Comparison of ENCODE assay signal across 9 cellular contexts in the genomic region with DNA sequence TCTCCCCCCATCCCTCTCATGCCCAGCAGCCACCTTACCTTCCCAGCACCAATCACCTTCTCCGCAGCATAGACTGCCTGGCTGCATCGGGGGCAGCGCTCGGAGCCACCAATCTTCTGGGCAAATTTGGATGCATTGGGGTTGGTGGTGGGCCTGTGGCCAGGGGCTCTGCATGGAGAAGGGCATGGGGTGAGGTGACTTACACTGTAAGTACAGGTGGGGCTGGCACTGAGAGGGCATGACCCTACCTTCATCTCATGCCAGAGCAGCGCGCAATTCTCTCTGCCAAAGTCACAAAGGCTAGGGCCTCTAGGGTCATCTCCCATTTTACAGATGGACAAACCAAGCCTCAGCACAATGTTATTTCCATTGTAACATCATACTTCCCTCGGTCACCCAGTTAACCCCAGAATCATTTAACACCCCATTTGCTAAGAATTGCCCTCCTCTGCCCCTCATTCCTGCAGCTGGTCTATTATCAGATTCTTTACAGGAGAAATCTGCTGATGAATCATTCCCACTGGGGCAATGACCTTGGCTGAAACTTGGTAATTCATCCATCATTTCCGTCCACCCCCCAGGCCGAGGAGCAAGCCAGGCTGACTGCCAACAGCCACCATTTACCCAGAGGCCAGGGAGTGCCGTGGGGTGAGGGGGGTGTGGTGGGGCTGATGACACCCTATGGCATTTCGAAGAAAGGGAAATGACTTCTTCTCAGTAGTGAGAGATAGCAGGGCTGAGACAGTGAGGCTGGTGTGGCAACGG. TPM values are rescaled to one million over a fixed set of nuclear protein-coding genes. Genes with fewer than 3 reads are reported as not detected.
DNase-seq lines count a peak whose midpoint lies in the region; ATAC-seq and TF ChIP-seq lines count a peak whose summit lies in the region.
"Had no signal": no experiment of that assay in that cellular context is flagged by ENCODE, and none has a peak within 500 bp of the region (broad histone marks: within the 10 kb centered on the region; RNA-seq: fewer than 3 reads in every experiment).

No MANE protein-coding gene starts in this region.

- H3K27ac ChIP-seq in RWPE2 (ENCODE audit: poor library complexity, severe bottlenecking), result peak overlapping the region; percentile 84
- H3K27ac ChIP-seq in esophagus squamous epithelium, result peak overlapping the region; percentile 54 to 93 (median 86)

- ATAC-seq in RWPE2 (ENCODE audit: low read depth), result peak; percentile 87
- peak; percentile 63 for ATAC-seq in omental fat pad (ENCODE audit: low FRiP score)
- ATAC-seq in stimulated activated memory B cell treated with anti-CD40 and anti-IgM and Interleukin-4, amounts not matched to agents 10 μg/mL and 1 μg/mL and 100 μg/mL, for 72 hours, result no peak
- no peak for ATAC-seq in HG03460 (IDR thresholded peaks at IDR 0.05; ENCODE audit: unreplicated experiment)

- intact Hi-C loops in esophagus squamous epithelium (cut with DNase I), result no loop called here

- no peaks in the 10 kb centered on the region for H3K9me3 ChIP-seq in RWPE2 (ENCODE audit: severe bottlenecking)
- no peaks in the 10 kb centered on the region for H3K9me3 ChIP-seq in esophagus squamous epithelium

- H3K27me3 ChIP-seq in BJ (ENCODE audit: control insufficient read depth, insufficient read depth, low read length), result no peaks in the 10 kb centered on the region
- H3K27me3 ChIP-seq in RWPE2 (ENCODE audit: insufficient read depth, poor library complexity, severe bottlenecking), result no peaks in the 10 kb centered on the region
- no peaks in the 10 kb centered on the region for H3K27me3 ChIP-seq in esophagus squamous epithelium

- peaks cover 32% of the 10 kb centered on the region for H3K36me3 ChIP-seq in BJ (ENCODE audit: control insufficient read depth, insufficient read depth, low read length)
- H3K36me3 ChIP-seq in RWPE2 (ENCODE audit: low read depth), result peaks cover 70% of the 10 kb centered on the region
- H3K36me3 ChIP-seq in esophagus squamous epithelium, result peaks cover 7 to 84% (median 45%) of the 10 kb centered on the region in 3 donors

- peaks cover 56% of the 10 kb centered on the region for H3K36me3 Mint-ChIP-seq in stimulated activated memory B cell treated with anti-CD40 and anti-IgM and Interleukin-4, amounts not matched to agents 10 μg/mL and 1 μg/mL and 100 μg/mL, for 72 hours
- peaks cover 88% of the 10 kb centered on the region for H3K36me3 Mint-ChIP-seq in activated T-cell treated with anti-CD3 and anti-CD28 coated beads, Interleukin-2, amount 50 U/mL, for 24 hours (ENCODE audit: low read depth)

- POLR2A ChIA-PET in BJ (lab: Charles Lee), result interaction anchor here (1.4 kb wide), 1 partner anchor 15 kb away, joined by 4 read pairs; no protein-coding TSS in a partner anchor

- CTCF ChIA-PET in BJ (lab: Yijun Ruan, JAX), result interaction anchor here (0.7 to 14.4 kb wide), 5 partner anchors 7 to 53 kb away, joined by 3 to 650 read pairs (median 16); partner anchors contain the start of gene CSRP1

- TF ChIP-seq POLR2A in esophagus squamous epithelium (IDR thresholded peaks at IDR 0.05), result no peak

- H3K4me3 Mint-ChIP-seq in stimulated activated memory B cell treated with anti-CD40 and anti-IgM and Interleukin-4, amounts not matched to agents 10 μg/mL and 1 μg/mL and 100 μg/mL, for 72 hours, result no peak overlapping the region
- H3K4me3 Mint-ChIP-seq in activated T-cell treated with anti-CD3 and anti-CD28 coated beads, Interleukin-2, amount 50 U/mL, for 24 hours, result no peak overlapping the region
- H3K4me3 Mint-ChIP-seq: T-helper 2 cell treated with Interferon-gamma antibody and Interleukin-4, amounts not matched to agents 5 μg/mL and 100 μg/mL, for 36 hours had no signal

- H3K27me3 Mint-ChIP-seq in stimulated activated memory B cell treated with anti-CD40 and anti-IgM and Interleukin-4, amounts not matched to agents 10 μg/mL and 1 μg/mL and 100 μg/mL, for 72 hours, result no peaks in the 10 kb centered on the region
- no peaks in the 10 kb centered on the region for H3K27me3 Mint-ChIP-seq in activated T-cell treated with anti-CD3 and anti-CD28 coated beads, Interleukin-2, amount 50 U/mL, for 24 hours

- peaks cover 6% of the 10 kb centered on the region for H3K4me1 Mint-ChIP-seq in stimulated activated memory B cell treated with anti-CD40 and anti-IgM and Interleukin-4, amounts not matched to agents 10 μg/mL and 1 μg/mL and 100 μg/mL, for 72 hours
- no peaks in the 10 kb centered on the region for H3K4me1 Mint-ChIP-seq in activated T-cell treated with anti-CD3 and anti-CD28 coated beads, Interleukin-2, amount 50 U/mL, for 24 hours (ENCODE audit: low read depth)

- peak; percentile 89 for DNase-seq in BJ (ENCODE audit: low read depth)
- peak; percentile 95 for DNase-seq in RWPE2 (ENCODE audit: low spot score)
- no peak for DNase-seq in esophagus squamous epithelium (lab: John Stamatoyannopoulos, UW)
- DNase-seq in omental fat pad (ENCODE audit: low spot score), result no peak
- no peak for DNase-seq in NCI-H2081 treated with DMSO at 0.1 percent for 48 hours (lab: John Stamatoyannopoulos, UW)
- no peak for DNase-seq in activated T-cell treated with anti-CD3 and anti-CD28 coated beads, Interleukin-2, amount 50 U/mL, for 24 hours

- H3K9me3 Mint-ChIP-seq in stimulated activated memory B cell treated with anti-CD40 and anti-IgM and Interleukin-4, amounts not matched to agents 10 μg/mL and 1 μg/mL and 100 μg/mL, for 72 hours, result peaks cover under 1% of the 10 kb centered on the region
- H3K9me3 Mint-ChIP-seq in activated T-cell treated with anti-CD3 and anti-CD28 coated beads, Interleukin-2, amount 50 U/mL, for 24 hours, result no peaks in the 10 kb centered on the region
- H3K9me3 Mint-ChIP-seq: T-helper 2 cell treated with Interferon-gamma antibody and Interleukin-4, amounts not matched to agents 5 μg/mL and 100 μg/mL, for 36 hours had no signal

- no peak overlapping the region for H3K27ac Mint-ChIP-seq in stimulated activated memory B cell treated with anti-CD40 and anti-IgM and Interleukin-4, amounts not matched to agents 10 μg/mL and 1 μg/mL and 100 μg/mL, for 72 hours
- H3K27ac Mint-ChIP-seq in activated T-cell treated with anti-CD3 and anti-CD28 coated beads, Interleukin-2, amount 50 U/mL, for 24 hours, result no peak overlapping the region
- H3K27ac Mint-ChIP-seq: T-helper 2 cell treated with Interferon-gamma antibody and Interleukin-4, amounts not matched to agents 5 μg/mL and 100 μg/mL, for 36 hours had no signal

- H3K4me3 ChIP-seq in BJ (ENCODE audit: low read depth, low read length) (no peak overlapping the region), RWPE2 (ENCODE audit: severe bottlenecking) (no peak overlapping the region), esophagus squamous epithelium (no peak overlapping the region)

- no peak for TF ChIP-seq CTCF in BJ (IDR thresholded peaks at IDR 0.05; ENCODE audit: insufficient read depth, low read depth, low read length)
- TF ChIP-seq CTCF in RWPE2 (IDR thresholded peaks at IDR 0.05; ENCODE audit: poor library complexity, severe bottlenecking), result no peak
- no peak for TF ChIP-seq CTCF in esophagus squamous epithelium (IDR thresholded peaks at IDR 0.05)
- no peak for TF ChIP-seq CTCF in omental fat pad (IDR thresholded peaks at IDR 0.05)

- WGBS in esophagus squamous epithelium, 2 donors, result 56 to 65% methylated on average over 9 to 12 of the region's 12 CpGs

- H3K4me1 ChIP-seq in RWPE2 (ENCODE audit: insufficient read depth, poor library complexity, severe bottlenecking), result peaks cover 28% of the 10 kb centered on the region
- H3K4me1 ChIP-seq in esophagus squamous epithelium, result peaks cover 37 to 90% (median 55%) of the 10 kb centered on the region in 3 donors

RNA-seq across cellular contexts. Expression of gene CSRP1, which starts 17.9 kb away (rescaled TPM):
- 720 and 957 TPM in 2 replicates for polyA plus RNA-seq in BJ (2011; rRNA removed)
- polyA minus RNA-seq in BJ (2011; rRNA and poly(A)+ RNA removed), result 475 and 544 TPM in 2 replicates
- total RNA-seq in esophagus squamous epithelium (1,000 to 10,000 TPM in 1 of 4 donors, 100 to 1,000 TPM in 3; 243 to 1,044 (median 363) TPM), omental fat pad (100 to 1,000 TPM; 258 to 670 (median 416) TPM)

RNA-seq across cellular contexts. Expression of gene PHLDA3, which starts 20.0 kb away (rescaled TPM):
- 87.3 and 130 TPM in 2 replicates for polyA plus RNA-seq in BJ (2011; rRNA removed)
- polyA minus RNA-seq in BJ (2011; rRNA and poly(A)+ RNA removed), result 30.1 and 35.4 TPM in 2 replicates
- total RNA-seq in esophagus squamous epithelium, result 10 to 100 TPM; 60.9 to 87.9 (median 75.1) TPM
- 100 to 1,000 TPM in 3 of 4 donors, 10 to 100 TPM in 1; 95.2 to 392 (median 148) TPM for total RNA-seq in omental fat pad

RNA-seq across cellular contexts. Expression of gene NAV1, which starts 49.9 kb away (rescaled TPM):
- 15.6 and 21.6 TPM in 2 replicates for polyA plus RNA-seq in BJ (2011; rRNA removed)
- polyA minus RNA-seq in BJ (2011; rRNA and poly(A)+ RNA removed), result 37.5 and 64.0 TPM in 2 replicates
- 10 to 100 TPM; 18.1 to 25.5 (median 21.0) TPM for total RNA-seq in esophagus squamous epithelium
- 10 to 100 TPM; 26.0 to 84.1 (median 67.6) TPM for total RNA-seq in omental fat pad

Comparison
In these comparisons a context has a peak if more than half of its experiments do, and no peak if none do; other contexts are left out.
1. DNase-seq: peak in BJ (single experiment) and RWPE2 (single experiment); none in esophagus squamous epithelium (single experiment), omental fat pad (single experiment), NCI-H2081 treated with DMSO at 0.1 percent for 48 hours (single experiment) and activated T-cell treated with anti-CD3 and anti-CD28 coated beads, Interleukin-2, amount 50 U/mL, for 24 hours (single experiment).
2. ATAC-seq: peak in RWPE2 (single experiment) and omental fat pad (single experiment); none in stimulated activated memory B cell treated with anti-CD40 and anti-IgM and Interleukin-4, amounts not matched to agents 10 μg/mL and 1 μg/mL and 100 μg/mL, for 72 hours (single experiment) and HG03460 (single experiment).